Comparison of ENCODE assay signal across 9 cellular contexts in the genomic region with DNA sequence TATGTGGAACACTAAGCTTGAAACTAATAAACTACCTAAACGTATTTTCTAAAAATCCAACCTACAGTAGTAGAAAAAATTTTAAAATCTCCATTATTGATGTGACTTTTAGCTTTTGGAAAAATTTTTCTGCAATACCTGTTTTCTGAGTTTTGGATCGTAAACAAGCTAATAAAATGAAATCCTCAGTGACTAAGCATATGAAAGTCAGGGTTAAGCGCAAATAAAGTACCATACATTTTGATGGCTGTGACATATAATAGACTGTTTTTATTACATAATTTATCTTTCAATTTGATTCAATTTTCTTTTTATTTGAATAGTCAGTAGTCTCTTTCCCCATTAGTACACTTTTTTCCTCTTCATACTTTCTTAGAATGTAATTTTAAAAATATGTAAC.
"Had no signal": no experiment of that assay in that cellular context is flagged by ENCODE, and none has a peak within 500 bp of the region (broad histone marks: within the 10 kb centered on the region; RNA-seq: fewer than 3 reads in every experiment).

No MANE protein-coding gene starts in this region.

- H3K27ac Mint-ChIP-seq: GM23338, H9, HFFc6 had no signal

- H3K9me3 ChIP-seq: HAP-1 had no signal

- H3K4me3 Mint-ChIP-seq: GM23338, H9, HFFc6 had no signal

- H3K4me2 ChIP-seq: GM23338 had no signal

- DNase-seq: GM23248, GOT3, H7, H9, HCEC 1CT, HFFc6 had no signal

- H3K4me1 ChIP-seq: HAP-1 had no signal

- H3K27ac ChIP-seq: GM23248 had no signal

- H3K36me3 ChIP-seq: HAP-1 had no signal

- H3K9ac ChIP-seq: GM23248 had no signal

- ATAC-seq: GM23338, HCT116 had no signal

- H2AFZ ChIP-seq: GM23248, GM23338 had no signal

- H3K4me1 Mint-ChIP-seq: GM23338, H9 had no signal

- H3K4me3 ChIP-seq: GM23248, GM23338, HAP-1 had no signal
